ENCODE assay signal across 13 cellular contexts in genomic region chr15:90750186-90750585, GRCh38. TPM values are rescaled to one million over a fixed set of nuclear protein-coding genes. Genes with fewer than 3 reads are reported as not detected.
DNase-seq lines count a peak whose midpoint lies in the region; ATAC-seq and TF ChIP-seq lines count a peak whose summit lies in the region.
"Had no signal": no experiment of that assay in that cellular context is flagged by ENCODE, and none has a peak within 500 bp of the region (broad histone marks: within the 10 kb centered on the region; RNA-seq: fewer than 3 reads in every experiment).

No MANE protein-coding gene starts in this region.

- H3K4me3 Mint-ChIP-seq in activated T-helper 2 cell treated with anti-CD3 and anti-CD28 coated beads, Interferon-gamma antibody, Interleukin-2, Interleukin-4, amounts not matched to agents 10 μg/mL and 5 μg/mL and 100 μg/mL, durations not matched to agents 14 hours and 24 hours and 36 hours (ENCODE audit: low read depth) = peak overlapping the region; percentile 58

- TF ChIP-seq POLR2A in NB4 (IDR thresholded peaks at IDR 0.05; ENCODE audit: extremely low read depth, insufficient read length) (no peak), gastrocnemius medialis (IDR thresholded peaks at IDR 0.05) (no peak)

- H3K27me3 Mint-ChIP-seq in activated T-helper 2 cell treated with anti-CD3 and anti-CD28 coated beads, Interferon-gamma antibody, Interleukin-2, Interleukin-4, amounts not matched to agents 10 μg/mL and 5 μg/mL and 100 μg/mL, durations not matched to agents 14 hours and 24 hours and 36 hours (ENCODE audit: low read depth) = no peaks in the 10 kb centered on the region
- H3K27me3 Mint-ChIP-seq: T-cell had no signal

- H3K4me1 ChIP-seq in gastrocnemius medialis = no peaks in the 10 kb centered on the region

- H3K4me1 Mint-ChIP-seq in activated T-helper 2 cell treated with anti-CD3 and anti-CD28 coated beads, Interferon-gamma antibody, Interleukin-2, Interleukin-4, amounts not matched to agents 10 μg/mL and 5 μg/mL and 100 μg/mL, durations not matched to agents 14 hours and 24 hours and 36 hours (ENCODE audit: low read depth) = peaks cover 46% of the 10 kb centered on the region

- no peak overlapping the region for H3K27ac ChIP-seq in gastrocnemius medialis
- H3K27ac ChIP-seq: skin epidermis had no signal

- no peak overlapping the region for H3K4me3 ChIP-seq in NB4 (ENCODE audit: low read depth, low read length)
- H3K4me3 ChIP-seq in gastrocnemius medialis = no peak overlapping the region
- H3K4me3 ChIP-seq: skin epidermis had no signal

- TF ChIP-seq CTCF in NB4 (IDR thresholded peaks at IDR 0.05; ENCODE audit: low read depth, low read length) (no peak), gastrocnemius medialis (IDR thresholded peaks at IDR 0.05 in 4 of 5, conservative IDR thresholded peaks at IDR 0.05 in 1 of 5) (no peak)

- in situ Hi-C loops in gastrocnemius medialis (cut with MboI; ENCODE audit: low sequenced_read_pairs in 4 of 4) = no loop called here

- no peak for ATAC-seq in gastrocnemius medialis
- ATAC-seq: T-cell had no signal

- no peaks in the 10 kb centered on the region for H3K36me3 ChIP-seq in gastrocnemius medialis

- no peaks in the 10 kb centered on the region for H3K9me3 ChIP-seq in gastrocnemius medialis

- H3K36me3 Mint-ChIP-seq in activated T-helper 2 cell treated with anti-CD3 and anti-CD28 coated beads, Interferon-gamma antibody, Interleukin-2, Interleukin-4, amounts not matched to agents 10 μg/mL and 5 μg/mL and 100 μg/mL, durations not matched to agents 14 hours and 24 hours and 36 hours (ENCODE audit: low read depth) = peaks cover 66% of the 10 kb centered on the region

- H3K9me3 Mint-ChIP-seq in activated T-helper 2 cell treated with anti-CD3 and anti-CD28 coated beads, Interferon-gamma antibody, Interleukin-2, Interleukin-4, amounts not matched to agents 10 μg/mL and 5 μg/mL and 100 μg/mL, durations not matched to agents 14 hours and 24 hours and 36 hours = no peaks in the 10 kb centered on the region
- H3K9me3 Mint-ChIP-seq: T-cell had no signal

- peak; percentile 64 for DNase-seq in activated effector memory CD4-positive, alpha-beta T cell treated with anti-CD3 and anti-CD28 coated beads, Interleukin-2, amount 50 U/mL, for 16 hours
- no peak for DNase-seq in activated effector memory CD4-positive, alpha-beta T cell treated with Interleukin-2 at 50 U/mL for 16 hours
- DNase-seq in NB4 (ENCODE audit: low read depth) (peak; percentile 84), gastrocnemius medialis (no peak), NCI-H1417 treated with DMSO at 0.1 percent for 48 hours (lab: John Stamatoyannopoulos, UW) (no peak), epidermal melanocyte (ENCODE audit: insufficient read length, low spot score) (no peak)
- no peak for DNase-seq in activated T-helper 2 cell treated with anti-CD3 and anti-CD28 coated beads, Interferon-gamma antibody, Interleukin-2, Interleukin-4, amounts not matched to agents 10 μg/mL and 5 μg/mL and 100 μg/mL, durations not matched to agents 14 hours and 24 hours and 36 hours (ENCODE audit: low spot score)
- peak; percentile 53 for DNase-seq in stimulated activated CD8-positive, alpha-beta memory T cell treated with anti-CD3 and anti-CD28 coated beads, Interleukin-4, amount 100 ng/mL, for 48 hours
- DNase-seq: effector CD4-positive, alpha-beta T cell; KG1; NCI-H524 had no signal

- H3K27ac Mint-ChIP-seq in activated T-helper 2 cell treated with anti-CD3 and anti-CD28 coated beads, Interferon-gamma antibody, Interleukin-2, Interleukin-4, amounts not matched to agents 10 μg/mL and 5 μg/mL and 100 μg/mL, durations not matched to agents 14 hours and 24 hours and 36 hours = peak overlapping the region; percentile 89
- H3K27ac Mint-ChIP-seq: T-cell had no signal

- no peaks in the 10 kb centered on the region for H3K27me3 ChIP-seq in gastrocnemius medialis

- intact Hi-C loops in activated T-helper 2 cell treated with anti-CD3 and anti-CD28 coated beads, Interferon-gamma antibody, Interleukin-2, Interleukin-4, amounts not matched to agents 10 μg/mL and 5 μg/mL and 100 μg/mL, durations not matched to agents 14 hours and 24 hours and 36 hours (cut with micrococcal nuclease) = loop anchor here (5.0 kb wide), 1 partner anchor 103 kb away; no protein-coding TSS in a partner anchor
- intact Hi-C loops in gastrocnemius medialis (cut with DNase I; ENCODE audit: low total_unique reads) = no loop called here

RNA-seq across cellular contexts. Expression of gene BLM, which starts 33.0 kb away (rescaled TPM):
- total RNA-seq in activated T-helper 2 cell treated with anti-CD3 and anti-CD28 coated beads, Interferon-gamma antibody, Interleukin-2, Interleukin-4, amounts not matched to agents 10 μg/mL and 5 μg/mL and 100 μg/mL, durations not matched to agents 14 hours and 24 hours and 36 hours = 58.9 and 65.3 TPM in 2 replicates
- total RNA-seq in gastrocnemius medialis = 10 to 100 TPM; 11.6 to 18.2 (median 14.5) TPM

Comparison
In these comparisons a context has a peak if more than half of its experiments do, and no peak if none do; other contexts are left out.
1. DNase-seq: peak in activated effector memory CD4-positive, alpha-beta T cell treated with anti-CD3 and anti-CD28 coated beads, Interleukin-2, amount 50 U/mL, for 16 hours (single experiment), NB4 (single experiment) and stimulated activated CD8-positive, alpha-beta memory T cell treated with anti-CD3 and anti-CD28 coated beads, Interleukin-4, amount 100 ng/mL, for 48 hours (single experiment); none in activated effector memory CD4-positive, alpha-beta T cell treated with Interleukin-2 at 50 U/mL for 16 hours (single experiment), activated T-helper 2 cell treated with anti-CD3 and anti-CD28 coated beads, Interferon-gamma antibody, Interleukin-2, Interleukin-4, amounts not matched to agents 10 μg/mL and 5 μg/mL and 100 μg/mL, durations not matched to agents 14 hours and 24 hours and 36 hours (single experiment), gastrocnemius medialis (0 of 2), NCI-H1417 treated with DMSO at 0.1 percent for 48 hours (single experiment) and epidermal melanocyte (single experiment).